Comparison of ENCODE assay signal across 8 cellular contexts in genomic region chr12:2051700-2052625, GRCh38. TPM values are rescaled to one million over a fixed set of nuclear protein-coding genes. Genes with fewer than 3 reads are reported as not detected.
A peak's percentile ranks its signal among the peaks of the same experiment; 100 is the strongest.
DNase-seq lines count a peak whose midpoint lies in the region; ATAC-seq and TF ChIP-seq lines count a peak whose summit lies in the region.

No MANE protein-coding gene starts in this region.

- ATAC-seq in GM18505 (IDR thresholded peaks at IDR 0.05; ENCODE audit: unreplicated experiment) = no peak

- H3K4me3 Mint-ChIP-seq in activated naive CD4-positive, alpha-beta T cell treated with anti-CD3 and anti-CD28 coated beads, Interleukin-2, amount 50 U/mL, for 24 hours = peak overlapping the region; percentile 86

- TF ChIP-seq POLR2A in uterus (IDR thresholded peaks at IDR 0.05) (no peak), GM18505 (IDR thresholded peaks at IDR 0.05; ENCODE audit: borderline replicate concordance, extremely low read depth, insufficient read depth, insufficient read length) (no peak)

- no peaks in the 10 kb centered on the region for H3K9me3 Mint-ChIP-seq in activated naive CD4-positive, alpha-beta T cell treated with anti-CD3 and anti-CD28 coated beads, Interleukin-2, amount 50 U/mL, for 24 hours

- peak in 3 of 4 experiments; percentile 16 to 30 (median 24) for TF ChIP-seq CTCF in uterus (IDR thresholded peaks at IDR 0.05)

- peak overlapping the region; percentile 80 for H3K27ac Mint-ChIP-seq in activated naive CD4-positive, alpha-beta T cell treated with anti-CD3 and anti-CD28 coated beads, Interleukin-2, amount 50 U/mL, for 24 hours

- no peaks in the 10 kb centered on the region for H3K36me3 Mint-ChIP-seq in activated naive CD4-positive, alpha-beta T cell treated with anti-CD3 and anti-CD28 coated beads, Interleukin-2, amount 50 U/mL, for 24 hours

- peaks cover 51% of the 10 kb centered on the region for H3K27me3 Mint-ChIP-seq in activated naive CD4-positive, alpha-beta T cell treated with anti-CD3 and anti-CD28 coated beads, Interleukin-2, amount 50 U/mL, for 24 hours

- H3K4me3 ChIP-seq in uterus = peak overlapping the region; percentile 47 to 92

- peaks cover 24% of the 10 kb centered on the region for H3K4me1 Mint-ChIP-seq in activated naive CD4-positive, alpha-beta T cell treated with anti-CD3 and anti-CD28 coated beads, Interleukin-2, amount 50 U/mL, for 24 hours

- H3K27ac ChIP-seq in angular gyrus (ENCODE audit: low read depth, low read length) (peak overlapping the region; percentile 16), uterus (peak overlapping the region; percentile 83 to 97)

- peaks cover 0 to 4% of the 10 kb centered on the region in 2 donors for H3K4me1 ChIP-seq in uterus

- no peaks in the 10 kb centered on the region for H3K36me3 ChIP-seq in uterus

- no peak for DNase-seq in activated naive CD4-positive, alpha-beta T cell (lab: John Stamatoyannopoulos, UW)
- peak; percentile 69 for DNase-seq in mesenteric fat pad (ENCODE audit: low spot score)
- peak in 1 of 2 donors; percentile 58 for DNase-seq in uterus
- DNase-seq in RKO (ENCODE audit: low spot score) = no peak
- no peak for DNase-seq in activated effector memory CD4-positive, alpha-beta T cell treated with Interleukin-2 at 50 U/mL for 16 hours

- H3K9me3 ChIP-seq in uterus = no peaks in the 10 kb centered on the region

- no peaks in the 10 kb centered on the region for H3K27me3 ChIP-seq in uterus

- intact Hi-C loops in uterus (cut with DNase I; ENCODE audit: low total_unique reads) = loop anchor here (10.0 kb wide), 2 partner anchors 223 to 533 kb away; no protein-coding TSS in a partner anchor

RNA-seq across cellular contexts. Expression of gene CACNA1C, which starts 0.8 kb away (rescaled TPM):
- total RNA-seq in mesenteric fat pad (6.8 TPM), uterus (100 to 1,000 TPM in 1 of 4 donors, 10 to 100 TPM in 3; 15.9 to 121 (median 32.1) TPM)

RNA-seq across cellular contexts. Expression of gene DCP1B, which starts 47.7 kb away (rescaled TPM):
- 8.0 TPM for total RNA-seq in mesenteric fat pad
- total RNA-seq in uterus = 10 to 100 TPM; 13.6 to 34.4 (median 20.7) TPM
